11 cellular contexts compared by ENCODE assay signal in genomic region chr2:119178811-119179601, GRCh38. TPM values are rescaled to one million over a fixed set of nuclear protein-coding genes. Genes with fewer than 3 reads are reported as not detected.
DNase-seq lines count a peak whose midpoint lies in the region; ATAC-seq, FAIRE-seq and TF ChIP-seq lines count a peak whose summit lies in the region.
"Had no signal": no experiment of that assay in that cellular context is flagged by ENCODE, and none has a peak within 500 bp of the region (broad histone marks: within the 10 kb centered on the region; RNA-seq: fewer than 3 reads in every experiment).

No MANE protein-coding gene starts in this region.

- no peak for TF ChIP-seq POLR2A in H54 (IDR thresholded peaks at IDR 0.05; ENCODE audit: low read depth, low read length)

- FAIRE-seq in H54 (lab: Jason Lieb, UNC) = peak; percentile 89

- H3K4me2 ChIP-seq in PC-3 (ENCODE audit: low read length) = no peak overlapping the region

- peak; percentile 30; the same call in 1 of the 2 replicates for ATAC-seq in PC-3
- ATAC-seq: natural killer cell treated with Interleukin-12 subunit alpha and Interleukin-12 subunit beta and Interleukin-15 and Interleukin-18, amount 100 ng/mL, for 72 hours had no signal

- no peaks in the 10 kb centered on the region for H4K20me1 ChIP-seq in PC-3 (ENCODE audit: low read length)

- H3K27me3 ChIP-seq in PC-3 (ENCODE audit: low read length) = no peaks in the 10 kb centered on the region
- no peaks in the 10 kb centered on the region for H3K27me3 ChIP-seq in ascending aorta
- H3K27me3 ChIP-seq: Peyer's patch had no signal

- H3F3A ChIP-seq in PC-3 (ENCODE audit: low read length, unreplicated experiment) = no peaks in the 10 kb centered on the region

- DNase-seq in H54 (ENCODE audit: insufficient read length, low spot score) = peak; percentile 78
- DNase-seq in PC-3 = peak; percentile 35
- DNase-seq in fibroblast of gingiva (ENCODE audit: low read depth) = peak; percentile 60
- peak; percentile 77 for DNase-seq in retinal pigment epithelial cell (ENCODE audit: low read depth)
- DNase-seq in ascending aorta (ENCODE audit: low spot score in 2 of 2) = no peak
- DNase-seq in NCI-H187 (lab: John Stamatoyannopoulos, UW) = no peak
- no peak for DNase-seq in HCEC 1CT
- DNase-seq: NCI-H1092, Peyer's patch had no signal

- intact Hi-C loops in PC-3 (cut with micrococcal nuclease) (no loop called here), ascending aorta (cut with DNase I) (no loop called here)

- H3K4me3 ChIP-seq in PC-3 (ENCODE audit: low read length) (no peak overlapping the region), retinal pigment epithelial cell (ENCODE audit: low read length) (no peak overlapping the region), ascending aorta (no peak overlapping the region)
- H3K4me3 ChIP-seq: Peyer's patch, skin epidermis had no signal

- H3K9me3 ChIP-seq in PC-3 (ENCODE audit: low read length) = no peaks in the 10 kb centered on the region
- H3K9me3 ChIP-seq in ascending aorta = no peaks in the 10 kb centered on the region
- H3K9me3 ChIP-seq: Peyer's patch had no signal

- H3K79me2 ChIP-seq in PC-3 (ENCODE audit: low read length) = no peaks in the 10 kb centered on the region

- no peak overlapping the region for H3K9ac ChIP-seq in PC-3 (ENCODE audit: low read length)

- H3K36me3 ChIP-seq in PC-3 (ENCODE audit: low read depth, low read length) = no peaks in the 10 kb centered on the region
- H3K36me3 ChIP-seq in ascending aorta = no peaks in the 10 kb centered on the region
- H3K36me3 ChIP-seq: Peyer's patch had no signal

- POLR2A ChIA-PET in PC-3 (lab: Charles Lee; ENCODE audit: unreplicated experiment) = no interaction called here

- no TSS peak for BruUV-seq in PC-3 (replicated peaks; lab: Mats Ljungman, UMichigan)

- no peak overlapping the region for H2AFZ ChIP-seq in PC-3 (ENCODE audit: low read length)

- H3K4me1 ChIP-seq in PC-3 (ENCODE audit: insufficient read depth, low read length) (0 out of 2 replicates have a peak, but pooled peaks cover 5% of the 10 kb centered on the region), ascending aorta (no peaks in the 10 kb centered on the region)
- H3K4me1 ChIP-seq: Peyer's patch had no signal

- CTCF ChIA-PET in PC-3 (lab: Charles Lee) = interaction anchor here (0.6 kb wide), 1 partner anchor 167 kb away, joined by 6 read pairs; no protein-coding TSS in a partner anchor

- H3K27ac ChIP-seq in PC-3 (ENCODE audit: low read length) = no peak overlapping the region
- no peak overlapping the region for H3K27ac ChIP-seq in ascending aorta
- H3K27ac ChIP-seq: Peyer's patch, skin epidermis had no signal

- no peaks in the 10 kb centered on the region for H3K9me2 ChIP-seq in PC-3 (replicated peaks; ENCODE audit: low read length)

- TF ChIP-seq CTCF in PC-3 (conservative IDR thresholded peaks at IDR 0.05; ENCODE audit: low read depth, low read length) = no peak
- no peak for TF ChIP-seq CTCF in retinal pigment epithelial cell (conservative IDR thresholded peaks at IDR 0.05; ENCODE audit: low read depth, low read length)
- no peak for TF ChIP-seq CTCF in ascending aorta (IDR thresholded peaks at IDR 0.05)

RNA-seq across cellular contexts. Expression of gene C1QL2, which starts 20.5 kb away (rescaled TPM):
- total RNA-seq in PC-3 (2014; rRNA removed) = not detected in 2 replicates
- total RNA-seq in ascending aorta = 11.6 TPM
- total RNA-seq: natural killer cell treated with Interleukin-12 subunit alpha and Interleukin-12 subunit beta and Interleukin-15 and Interleukin-18, amount 100 ng/mL, for 72 hours; Peyer's patch had no signal

RNA-seq across cellular contexts. Expression of gene STEAP3, which starts 44.6 kb away (rescaled TPM):
- total RNA-seq in PC-3 (2014; rRNA removed) (24.6 and 27.3 TPM in 2 replicates), ascending aorta (34.5 TPM)

Comparison
In these comparisons a context has a peak if more than half of its experiments do, and no peak if none do; other contexts are left out.
1. DNase-seq: peak in H54 (single experiment), PC-3 (single experiment), fibroblast of gingiva (single experiment) and retinal pigment epithelial cell (single experiment); none in ascending aorta (0 of 2), NCI-H187 (0 of 2) and HCEC 1CT (single experiment).
2. RNA of gene C1QL2, which starts 20.5 kb away (total RNA-seq): 11.6 TPM in ascending aorta (single experiment); not detected in PC-3; every median in the first group is over 10 times any median in the second.